In the genomic region with DNA sequence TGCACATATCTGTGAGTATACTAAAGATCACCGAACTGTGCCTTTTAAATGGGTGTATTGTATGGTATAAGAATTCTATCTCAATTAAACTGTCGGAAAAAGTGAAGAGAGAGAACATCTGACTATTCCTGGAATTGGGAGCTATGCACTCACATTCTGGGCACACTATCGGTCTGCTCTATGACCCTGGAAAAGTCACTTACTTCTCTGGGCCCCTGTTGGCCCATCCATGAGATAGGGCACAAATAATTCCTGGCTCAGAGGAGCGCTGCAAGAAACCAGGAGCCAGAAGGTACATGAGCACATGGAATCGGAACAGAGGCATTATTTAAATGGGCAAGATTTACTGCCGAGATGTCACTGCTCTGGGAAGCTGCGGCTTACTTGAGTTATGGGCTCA, we compare ENCODE assay signal across 17 cellular contexts.
DNase-seq lines count a peak whose midpoint lies in the region; TF ChIP-seq lines count a peak whose summit lies in the region.
"Had no signal": no experiment of that assay in that cellular context is flagged by ENCODE, and none has a peak within 500 bp of the region (broad histone marks: within the 10 kb centered on the region; RNA-seq: fewer than 3 reads in every experiment).

No MANE protein-coding gene starts in this region.

- no peak overlapping the region for H3K4me3 ChIP-seq in dorsolateral prefrontal cortex
- H3K4me3 ChIP-seq: BLaER1 had no signal

- TF ChIP-seq CTCF in dorsolateral prefrontal cortex (IDR thresholded peaks at IDR 0.05 in 54 of 56, conservative IDR thresholded peaks at IDR 0.05 in 2 of 56; ENCODE audit: low read depth in 1 of 56, partially characterized antibody in 56 of 56): no peak

- intact Hi-C loops in dorsolateral prefrontal cortex (cut with DNase I): no loop called here

- peak overlapping the region; percentile 58 for H3K27ac ChIP-seq in angular gyrus (ENCODE audit: low read depth, low read length)
- H3K27ac ChIP-seq in caudate nucleus (ENCODE audit: low read depth, low read length): peak overlapping the region; percentile 4
- H3K27ac ChIP-seq in dorsolateral prefrontal cortex: peak overlapping the region in 53 of 59 donors; percentile 29 to 98 (median 92)
- peak overlapping the region; percentile 63 for H3K27ac ChIP-seq in temporal lobe (ENCODE audit: low read depth, low read length)
- H3K27ac ChIP-seq: BLaER1 had no signal

- DNase-seq in caudate nucleus (lab: John Stamatoyannopoulos, UW) (no peak), dorsolateral prefrontal cortex (no peak), D341Med (ENCODE audit: low spot score) (no peak)
- no peak for DNase-seq in activated naive CD4-positive, alpha-beta T cell treated with Interleukin-2 at 50 U/mL for 16 hours
- no peak for DNase-seq in stimulated activated naive CD4-positive, alpha-beta T cell treated with Interleukin-2 at 50 U/mL for 16 hours (lab: John Stamatoyannopoulos, UW)
- DNase-seq: 8988T; ACHN; C1 segment of cervical spinal cord; CD4-positive, alpha-beta memory T cell; CD4-positive, CD25-positive, alpha-beta regulatory T cell; CD8-positive, alpha-beta memory T cell; COR-L47; GF-D8 had no signal

- H3K27me3 ChIP-seq in dorsolateral prefrontal cortex: no peaks in the 10 kb centered on the region
- H3K27me3 ChIP-seq: BE2C, BLaER1 had no signal

Comparison
In these comparisons a context has a peak if more than half of its experiments do, and no peak if none do; other contexts are left out.
1. H3K27ac ChIP-seq: peak in every context shown above with its lines; median percentile 92 in dorsolateral prefrontal cortex; 63 in temporal lobe; 58 in angular gyrus; 4 in caudate nucleus.